Comparison of ENCODE assay signal across 1 cellular context in genomic region chr2:40439473-40439872, GRCh38.
A peak's percentile ranks its signal among the peaks of the same experiment; 100 is the strongest.
TF ChIP-seq lines count a peak whose summit lies in the region.

No MANE protein-coding gene starts in this region.

TF ChIP-seq in IMR-90, 13 proteins besides CTCF, POLR2A, EP300 and RAD21:
- TF ChIP-seq BHLHE40 (IDR thresholded peaks at IDR 0.05; ENCODE audit: low read depth, low read length) = no peak
- TF ChIP-seq CEBPB (IDR thresholded peaks at IDR 0.05; ENCODE audit: low read depth, low read length) = peak; percentile 51
TF ChIP-seq in IMR-90: peak in this region for 1.
